21 cellular contexts compared by ENCODE assay signal in the genomic region with DNA sequence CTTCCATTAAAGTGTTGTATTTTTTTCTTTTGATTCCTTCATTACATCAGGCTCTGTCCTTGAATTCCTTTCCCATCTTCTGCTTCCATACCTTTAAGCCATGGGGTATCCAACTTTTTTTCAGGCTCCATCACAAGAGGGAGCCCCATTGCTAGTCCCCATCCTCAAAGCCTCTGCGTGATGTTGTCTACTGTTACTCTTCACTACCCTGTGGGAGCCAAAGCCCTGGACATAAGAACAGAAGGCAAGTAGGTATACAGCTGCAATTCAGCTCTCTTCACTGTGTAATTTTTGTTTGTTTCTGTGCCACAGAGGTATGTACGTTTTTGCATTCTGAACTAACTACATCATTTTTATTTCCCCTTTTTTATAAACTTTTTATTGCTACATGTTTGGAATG.
"Had no signal": no experiment of that assay in that cellular context is flagged by ENCODE, and none has a peak within 500 bp of the region (broad histone marks: within the 10 kb centered on the region; RNA-seq: fewer than 3 reads in every experiment).

No MANE protein-coding gene starts in this region.

- H3K4me1 ChIP-seq: gastroesophageal sphincter, left lung, uterus had no signal

- H3K27ac ChIP-seq: gastroesophageal sphincter, heart right ventricle, left lung, tibial artery, uterus had no signal

- FAIRE-seq: kidney, small intestine had no signal

- H3K9me3 ChIP-seq: gastroesophageal sphincter, heart right ventricle, left lung, mucosa of descending colon, tibial artery, uterus had no signal

- H3K9me3 Mint-ChIP-seq: activated B cell treated with CpG ODN at 0.5 μM for 24 hours; activated CD4-positive, alpha-beta T cell treated with anti-CD3 and anti-CD28 coated beads, Interleukin-2, amount 10 ng/mL, durations not matched to agents 7 days and 5 days; activated T-cell treated with anti-CD3 and anti-CD28 coated beads, Interleukin-2, amount 50 U/mL, for 72 hours; effector memory CD8-positive, alpha-beta T cell; naive thymus-derived CD8-positive, alpha-beta T cell had no signal

- H3K4me3 ChIP-seq: gastroesophageal sphincter, heart right ventricle, left lung, mucosa of descending colon, tibial artery, uterus had no signal

- DNase-seq: activated B cell treated with CpG ODN at 0.5 μM for 24 hours; activated CD4-positive, alpha-beta T cell treated with anti-CD3 and anti-CD28 coated beads, Interleukin-2, amount 10 ng/mL, durations not matched to agents 7 days and 5 days; activated CD8-positive, alpha-beta memory T cell treated with anti-CD3 and anti-CD28 coated beads, Interleukin-2, amount 50 U/mL, for 48 hours; activated gamma-delta T cell treated with Interleukin-2 at 50 U/mL for 16 hours; activated T-cell treated with anti-CD3 and anti-CD28 coated beads, Interleukin-2, amount 50 U/mL, for 72 hours; anterior cingulate cortex; dermis blood vessel endothelial cell; effector memory CD8-positive, alpha-beta T cell; heart right ventricle; kidney; left lung; mammary epithelial cell; mucosa of descending colon; naive thymus-derived CD8-positive, alpha-beta T cell; small intestine; stimulated activated CD4-positive, alpha-beta T cell treated with anti-CD3 and anti-CD28 coated beads, Interleukin-4, amount 100 ng/mL, for 24 hours; stimulated activated naive CD4-positive, alpha-beta T cell; T-helper 2 cell; tibial artery; uterus had no signal

- H3K27me3 ChIP-seq: left lung, tibial artery, uterus had no signal

- H3K27ac Mint-ChIP-seq: activated B cell treated with CpG ODN at 0.5 μM for 24 hours; activated CD4-positive, alpha-beta T cell treated with anti-CD3 and anti-CD28 coated beads, Interleukin-2, amount 10 ng/mL, durations not matched to agents 7 days and 5 days; activated T-cell treated with anti-CD3 and anti-CD28 coated beads, Interleukin-2, amount 50 U/mL, for 72 hours; effector memory CD8-positive, alpha-beta T cell; naive thymus-derived CD8-positive, alpha-beta T cell had no signal

- H3K36me3 ChIP-seq: gastroesophageal sphincter, heart right ventricle, left lung, tibial artery, uterus had no signal

- ATAC-seq: activated T-cell treated with anti-CD3 and anti-CD28 coated beads, Interleukin-2, amount 50 U/mL, for 72 hours; effector memory CD8-positive, alpha-beta T cell; gastroesophageal sphincter; heart right ventricle; left lung; mucosa of descending colon; naive thymus-derived CD8-positive, alpha-beta T cell had no signal

- H3K4me3 Mint-ChIP-seq: activated B cell treated with CpG ODN at 0.5 μM for 24 hours; activated CD4-positive, alpha-beta T cell treated with anti-CD3 and anti-CD28 coated beads, Interleukin-2, amount 10 ng/mL, durations not matched to agents 7 days and 5 days; activated T-cell treated with anti-CD3 and anti-CD28 coated beads, Interleukin-2, amount 50 U/mL, for 72 hours; effector memory CD8-positive, alpha-beta T cell; naive thymus-derived CD8-positive, alpha-beta T cell had no signal

- H3K4me1 Mint-ChIP-seq: activated CD4-positive, alpha-beta T cell treated with anti-CD3 and anti-CD28 coated beads, Interleukin-2, amount 10 ng/mL, durations not matched to agents 7 days and 5 days; naive thymus-derived CD8-positive, alpha-beta T cell had no signal
